ENCODE assay signal across 1 cellular context in the genomic region with DNA sequence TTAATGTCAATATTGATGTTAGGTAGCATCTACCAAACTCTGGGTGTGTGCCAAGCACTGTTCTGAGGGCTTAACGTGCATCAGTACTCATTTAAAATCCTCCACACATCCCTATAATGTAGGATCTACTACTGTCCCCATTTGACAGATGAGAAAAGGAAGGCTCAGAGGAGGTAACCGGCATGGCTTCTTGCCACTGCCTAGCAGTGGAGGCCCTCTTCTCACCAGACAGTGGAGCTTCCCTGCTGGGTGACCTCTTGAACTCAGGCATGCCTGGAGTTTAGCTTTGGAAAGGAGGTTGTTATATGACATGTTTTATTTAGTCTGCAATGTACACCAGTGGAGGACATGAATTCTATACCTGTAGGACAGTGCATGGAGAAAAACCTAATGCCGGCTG.
A peak's percentile ranks its signal among the peaks of the same experiment; 100 is the strongest.
TF ChIP-seq lines count a peak whose summit lies in the region.

No MANE protein-coding gene starts in this region.

TF ChIP-seq in HepG2, 621 proteins besides CTCF, POLR2A, EP300 and RAD21:
- TF ChIP-seq ZNF383 (CRISPR knock-in tag; IDR thresholded peaks at IDR 0.05; ENCODE audit: borderline replicate concordance) (no peak), ZNF430 (CRISPR knock-in tag; IDR thresholded peaks at IDR 0.05) (no peak), NR2F6 (IDR thresholded peaks at IDR 0.05) (0 out of 2 replicates have a peak, but pooled peaks have one; percentile 15), NR2F6 (CRISPR knock-in tag; IDR thresholded peaks at IDR 0.05) (0 out of 2 replicates have a peak, but pooled peaks have one; percentile 20), RFXANK (CRISPR knock-in tag; IDR thresholded peaks at IDR 0.05) (no peak), RARA (CRISPR knock-in tag; IDR thresholded peaks at IDR 0.05) (peak; percentile 44), ZNF629 (CRISPR knock-in tag; conservative IDR thresholded peaks at IDR 0.05) (peak; percentile 87), KDM1A (CRISPR knock-in tag; IDR thresholded peaks at IDR 0.05) (0 out of 2 replicates have a peak, but pooled peaks have one; percentile 32), HCFC1 (IDR thresholded peaks at IDR 0.05; ENCODE audit: low read depth, low read length) (no peak), WIZ (CRISPR knock-in tag; IDR thresholded peaks at IDR 0.05) (no peak), AKAP8 (CRISPR knock-in tag; IDR thresholded peaks at IDR 0.05) (no peak), ZNF20 (CRISPR knock-in tag; IDR thresholded peaks at IDR 0.05) (no peak), FLYWCH1 (CRISPR knock-in tag; IDR thresholded peaks at IDR 0.05) (no peak), SAP130 (CRISPR knock-in tag; IDR thresholded peaks at IDR 0.05; ENCODE audit: low read depth) (0 out of 2 replicates have a peak, but pooled peaks have one; percentile 10), ZMYM3 (CRISPR knock-in tag; IDR thresholded peaks at IDR 0.05) (peak; percentile 76), KLF6 (CRISPR knock-in tag; IDR thresholded peaks at IDR 0.05) (no peak), KDM3A (CRISPR knock-in tag; IDR thresholded peaks at IDR 0.05; ENCODE audit: low read depth) (no peak)
- TF ChIP-seq, protein P1, sequence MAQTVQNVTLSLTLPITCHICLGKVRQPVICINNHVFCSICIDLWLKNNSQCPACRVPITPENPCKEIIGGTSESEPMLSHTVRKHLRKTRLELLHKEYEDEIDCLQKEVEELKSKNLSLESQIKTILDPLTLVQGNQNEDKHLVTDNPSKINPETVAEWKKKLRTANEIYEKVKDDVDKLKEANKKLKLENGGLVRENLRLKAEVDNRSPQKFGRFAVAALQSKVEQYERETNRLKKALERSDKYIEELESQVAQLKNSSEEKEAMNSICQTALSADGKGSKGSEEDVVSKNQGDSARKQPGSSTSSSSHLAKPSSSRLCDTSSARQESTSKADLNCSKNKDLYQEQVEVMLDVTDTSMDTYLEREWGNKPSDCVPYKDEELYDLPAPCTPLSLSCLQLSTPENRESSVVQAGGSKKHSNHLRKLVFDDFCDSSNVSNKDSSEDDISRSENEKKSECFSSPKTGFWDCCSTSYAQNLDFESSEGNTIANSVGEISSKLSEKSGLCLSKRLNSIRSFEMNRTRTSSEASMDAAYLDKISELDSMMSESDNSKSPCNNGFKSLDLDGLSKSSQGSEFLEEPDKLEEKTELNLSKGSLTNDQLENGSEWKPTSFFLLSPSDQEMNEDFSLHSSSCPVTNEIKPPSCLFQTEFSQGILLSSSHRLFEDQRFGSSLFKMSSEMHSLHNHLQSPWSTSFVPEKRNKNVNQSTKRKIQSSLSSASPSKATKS (CRISPR knock-in tag; IDR thresholded peaks at IDR 0.05) = no peak
- TF ChIP-seq, protein P2, sequence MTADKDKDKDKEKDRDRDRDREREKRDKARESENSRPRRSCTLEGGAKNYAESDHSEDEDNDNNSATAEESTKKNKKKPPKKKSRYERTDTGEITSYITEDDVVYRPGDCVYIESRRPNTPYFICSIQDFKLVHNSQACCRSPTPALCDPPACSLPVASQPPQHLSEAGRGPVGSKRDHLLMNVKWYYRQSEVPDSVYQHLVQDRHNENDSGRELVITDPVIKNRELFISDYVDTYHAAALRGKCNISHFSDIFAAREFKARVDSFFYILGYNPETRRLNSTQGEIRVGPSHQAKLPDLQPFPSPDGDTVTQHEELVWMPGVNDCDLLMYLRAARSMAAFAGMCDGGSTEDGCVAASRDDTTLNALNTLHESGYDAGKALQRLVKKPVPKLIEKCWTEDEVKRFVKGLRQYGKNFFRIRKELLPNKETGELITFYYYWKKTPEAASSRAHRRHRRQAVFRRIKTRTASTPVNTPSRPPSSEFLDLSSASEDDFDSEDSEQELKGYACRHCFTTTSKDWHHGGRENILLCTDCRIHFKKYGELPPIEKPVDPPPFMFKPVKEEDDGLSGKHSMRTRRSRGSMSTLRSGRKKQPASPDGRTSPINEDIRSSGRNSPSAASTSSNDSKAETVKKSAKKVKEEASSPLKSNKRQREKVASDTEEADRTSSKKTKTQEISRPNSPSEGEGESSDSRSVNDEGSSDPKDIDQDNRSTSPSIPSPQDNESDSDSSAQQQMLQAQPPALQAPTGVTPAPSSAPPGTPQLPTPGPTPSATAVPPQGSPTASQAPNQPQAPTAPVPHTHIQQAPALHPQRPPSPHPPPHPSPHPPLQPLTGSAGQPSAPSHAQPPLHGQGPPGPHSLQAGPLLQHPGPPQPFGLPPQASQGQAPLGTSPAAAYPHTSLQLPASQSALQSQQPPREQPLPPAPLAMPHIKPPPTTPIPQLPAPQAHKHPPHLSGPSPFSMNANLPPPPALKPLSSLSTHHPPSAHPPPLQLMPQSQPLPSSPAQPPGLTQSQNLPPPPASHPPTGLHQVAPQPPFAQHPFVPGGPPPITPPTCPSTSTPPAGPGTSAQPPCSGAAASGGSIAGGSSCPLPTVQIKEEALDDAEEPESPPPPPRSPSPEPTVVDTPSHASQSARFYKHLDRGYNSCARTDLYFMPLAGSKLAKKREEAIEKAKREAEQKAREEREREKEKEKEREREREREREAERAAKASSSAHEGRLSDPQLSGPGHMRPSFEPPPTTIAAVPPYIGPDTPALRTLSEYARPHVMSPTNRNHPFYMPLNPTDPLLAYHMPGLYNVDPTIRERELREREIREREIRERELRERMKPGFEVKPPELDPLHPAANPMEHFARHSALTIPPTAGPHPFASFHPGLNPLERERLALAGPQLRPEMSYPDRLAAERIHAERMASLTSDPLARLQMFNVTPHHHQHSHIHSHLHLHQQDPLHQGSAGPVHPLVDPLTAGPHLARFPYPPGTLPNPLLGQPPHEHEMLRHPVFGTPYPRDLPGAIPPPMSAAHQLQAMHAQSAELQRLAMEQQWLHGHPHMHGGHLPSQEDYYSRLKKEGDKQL (CRISPR knock-in tag; IDR thresholded peaks at IDR 0.05; ENCODE audit: low read depth) = no peak
- TF ChIP-seq, protein P3, sequence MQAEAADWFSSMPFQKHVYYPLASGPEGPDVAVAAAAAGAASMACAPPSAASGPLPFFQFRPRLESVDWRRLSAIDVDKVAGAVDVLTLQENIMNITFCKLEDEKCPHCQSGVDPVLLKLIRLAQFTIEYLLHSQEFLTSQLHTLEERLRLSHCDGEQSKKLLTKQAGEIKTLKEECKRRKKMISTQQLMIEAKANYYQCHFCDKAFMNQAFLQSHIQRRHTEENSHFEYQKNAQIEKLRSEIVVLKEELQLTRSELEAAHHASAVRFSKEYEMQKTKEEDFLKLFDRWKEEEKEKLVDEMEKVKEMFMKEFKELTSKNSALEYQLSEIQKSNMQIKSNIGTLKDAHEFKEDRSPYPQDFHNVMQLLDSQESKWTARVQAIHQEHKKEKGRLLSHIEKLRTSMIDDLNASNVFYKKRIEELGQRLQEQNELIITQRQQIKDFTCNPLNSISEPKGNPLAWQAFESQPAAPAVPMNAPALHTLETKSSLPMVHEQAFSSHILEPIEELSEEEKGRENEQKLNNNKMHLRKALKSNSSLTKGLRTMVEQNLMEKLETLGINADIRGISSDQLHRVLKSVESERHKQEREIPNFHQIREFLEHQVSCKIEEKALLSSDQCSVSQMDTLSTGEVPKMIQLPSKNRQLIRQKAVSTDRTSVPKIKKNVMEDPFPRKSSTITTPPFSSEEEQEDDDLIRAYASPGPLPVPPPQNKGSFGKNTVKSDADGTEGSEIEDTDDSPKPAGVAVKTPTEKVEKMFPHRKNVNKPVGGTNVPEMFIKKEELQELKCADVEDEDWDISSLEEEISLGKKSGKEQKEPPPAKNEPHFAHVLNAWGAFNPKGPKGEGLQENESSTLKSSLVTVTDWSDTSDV (CRISPR knock-in tag; IDR thresholded peaks at IDR 0.05) = no peak
- TF ChIP-seq, protein P4, sequence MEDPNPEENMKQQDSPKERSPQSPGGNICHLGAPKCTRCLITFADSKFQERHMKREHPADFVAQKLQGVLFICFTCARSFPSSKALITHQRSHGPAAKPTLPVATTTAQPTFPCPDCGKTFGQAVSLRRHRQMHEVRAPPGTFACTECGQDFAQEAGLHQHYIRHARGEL (CRISPR knock-in tag; IDR thresholded peaks at IDR 0.05) = no peak
- TF ChIP-seq, protein P5, sequence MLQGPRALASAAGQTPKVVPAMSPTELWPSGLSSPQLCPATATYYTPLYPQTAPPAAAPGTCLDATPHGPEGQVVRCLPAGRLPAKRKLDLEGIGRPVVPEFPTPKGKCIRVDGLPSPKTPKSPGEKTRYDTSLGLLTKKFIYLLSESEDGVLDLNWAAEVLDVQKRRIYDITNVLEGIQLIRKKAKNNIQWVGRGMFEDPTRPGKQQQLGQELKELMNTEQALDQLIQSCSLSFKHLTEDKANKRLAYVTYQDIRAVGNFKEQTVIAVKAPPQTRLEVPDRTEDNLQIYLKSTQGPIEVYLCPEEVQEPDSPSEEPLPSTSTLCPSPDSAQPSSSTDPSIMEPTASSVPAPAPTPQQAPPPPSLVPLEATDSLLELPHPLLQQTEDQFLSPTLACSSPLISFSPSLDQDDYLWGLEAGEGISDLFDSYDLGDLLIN (CRISPR knock-in tag; IDR thresholded peaks at IDR 0.05; ENCODE audit: borderline replicate concordance) = no peak
- TF ChIP-seq, protein P6, sequence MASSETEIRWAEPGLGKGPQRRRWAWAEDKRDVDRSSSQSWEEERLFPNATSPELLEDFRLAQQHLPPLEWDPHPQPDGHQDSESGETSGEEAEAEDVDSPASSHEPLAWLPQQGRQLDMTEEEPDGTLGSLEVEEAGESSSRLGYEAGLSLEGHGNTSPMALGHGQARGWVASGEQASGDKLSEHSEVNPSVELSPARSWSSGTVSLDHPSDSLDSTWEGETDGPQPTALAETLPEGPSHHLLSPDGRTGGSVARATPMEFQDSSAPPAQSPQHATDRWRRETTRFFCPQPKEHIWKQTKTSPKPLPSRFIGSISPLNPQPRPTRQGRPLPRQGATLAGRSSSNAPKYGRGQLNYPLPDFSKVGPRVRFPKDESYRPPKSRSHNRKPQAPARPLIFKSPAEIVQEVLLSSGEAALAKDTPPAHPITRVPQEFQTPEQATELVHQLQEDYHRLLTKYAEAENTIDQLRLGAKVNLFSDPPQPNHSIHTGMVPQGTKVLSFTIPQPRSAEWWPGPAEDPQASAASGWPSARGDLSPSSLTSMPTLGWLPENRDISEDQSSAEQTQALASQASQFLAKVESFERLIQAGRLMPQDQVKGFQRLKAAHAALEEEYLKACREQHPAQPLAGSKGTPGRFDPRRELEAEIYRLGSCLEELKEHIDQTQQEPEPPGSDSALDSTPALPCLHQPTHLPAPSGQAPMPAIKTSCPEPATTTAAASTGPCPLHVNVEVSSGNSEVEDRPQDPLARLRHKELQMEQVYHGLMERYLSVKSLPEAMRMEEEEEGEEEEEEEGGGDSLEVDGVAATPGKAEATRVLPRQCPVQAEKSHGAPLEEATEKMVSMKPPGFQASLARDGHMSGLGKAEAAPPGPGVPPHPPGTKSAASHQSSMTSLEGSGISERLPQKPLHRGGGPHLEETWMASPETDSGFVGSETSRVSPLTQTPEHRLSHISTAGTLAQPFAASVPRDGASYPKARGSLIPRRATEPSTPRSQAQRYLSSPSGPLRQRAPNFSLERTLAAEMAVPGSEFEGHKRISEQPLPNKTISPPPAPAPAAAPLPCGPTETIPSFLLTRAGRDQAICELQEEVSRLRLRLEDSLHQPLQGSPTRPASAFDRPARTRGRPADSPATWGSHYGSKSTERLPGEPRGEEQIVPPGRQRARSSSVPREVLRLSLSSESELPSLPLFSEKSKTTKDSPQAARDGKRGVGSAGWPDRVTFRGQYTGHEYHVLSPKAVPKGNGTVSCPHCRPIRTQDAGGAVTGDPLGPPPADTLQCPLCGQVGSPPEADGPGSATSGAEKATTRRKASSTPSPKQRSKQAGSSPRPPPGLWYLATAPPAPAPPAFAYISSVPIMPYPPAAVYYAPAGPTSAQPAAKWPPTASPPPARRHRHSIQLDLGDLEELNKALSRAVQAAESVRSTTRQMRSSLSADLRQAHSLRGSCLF (CRISPR knock-in tag; IDR thresholded peaks at IDR 0.05; ENCODE audit: borderline replicate concordance) = no peak
